7 cellular contexts compared by ENCODE assay signal in genomic region chr15:34970098-34970416, GRCh38. TPM values are rescaled to one million over a fixed set of nuclear protein-coding genes. Genes with fewer than 3 reads are reported as not detected.
A peak's percentile ranks its signal among the peaks of the same experiment; 100 is the strongest.
DNase-seq lines count a peak whose midpoint lies in the region; ATAC-seq and TF ChIP-seq lines count a peak whose summit lies in the region.
"Not testable (repeated sequence)": the region's sequence is repeated elsewhere in the genome, so short reads cannot be mapped to it uniquely, and the experiment has no call there.

No MANE protein-coding gene starts in this region.

- not testable (repeated sequence) for H3K27ac ChIP-seq in SJCRH30
- peak overlapping the region; percentile 87 to 90 (median 88) for H3K27ac ChIP-seq in esophagus squamous epithelium

- H3K27me3 Mint-ChIP-seq in memory B cell = not testable (repeated sequence)

- not testable (repeated sequence) for H3K9me3 ChIP-seq in SJCRH30 (replicated peaks); adipocyte (ENCODE audit: control insufficient read depth, low read length); esophagus squamous epithelium

- not testable (repeated sequence) for TF ChIP-seq POLR2A in esophagus squamous epithelium (IDR thresholded peaks at IDR 0.05)

- peaks cover 12% of the 10 kb centered on the region for H3K36me3 Mint-ChIP-seq in memory B cell

- peak overlapping the region; percentile 94 for H3K9ac ChIP-seq in adipocyte (ENCODE audit: low read length)

- WGBS in esophagus squamous epithelium, 2 donors = 32 to 33% methylated on average over 10 of the region's 10 CpGs

- peak overlapping the region; percentile 94 for H3K27ac Mint-ChIP-seq in memory B cell

- peak overlapping the region; percentile 99 for H3K4me3 Mint-ChIP-seq in memory B cell

- H3K27me3 ChIP-seq in SJCRH30; adipocyte (replicated peaks; ENCODE audit: control insufficient read depth, insufficient read depth, low read length); esophagus squamous epithelium: not testable (repeated sequence)

- ATAC-seq in GM18867 (IDR thresholded peaks at IDR 0.05; ENCODE audit: unreplicated experiment) (peak; percentile 13), HG03175 (IDR thresholded peaks at IDR 0.05; ENCODE audit: unreplicated experiment) (peak; percentile 8)
- not testable (repeated sequence) for ATAC-seq in memory B cell (ENCODE audit: low read depth)

- peaks cover 14% of the 10 kb centered on the region for H3K36me3 ChIP-seq in SJCRH30
- H3K36me3 ChIP-seq in adipocyte (ENCODE audit: control insufficient read depth, insufficient read depth, low read length, severe bottlenecking) = not testable (repeated sequence)
- H3K36me3 ChIP-seq in esophagus squamous epithelium = peaks cover 0 to 12% (median 0%) of the 10 kb centered on the region in 3 donors

- not testable (repeated sequence) for H3K9me3 Mint-ChIP-seq in memory B cell

- H3K4me1 ChIP-seq in SJCRH30 = not testable (repeated sequence)
- peaks cover 17% of the 10 kb centered on the region for H3K4me1 ChIP-seq in adipocyte (ENCODE audit: control insufficient read depth, insufficient read depth, low read length)
- H3K4me1 ChIP-seq in esophagus squamous epithelium = peaks cover 18 to 42% (median 22%) of the 10 kb centered on the region in 3 donors

- H3K4me3 ChIP-seq in SJCRH30 = peak overlapping the region; percentile 73
- peak overlapping the region; percentile 95 for H3K4me3 ChIP-seq in adipocyte (ENCODE audit: low read length)
- H3K4me3 ChIP-seq in esophagus squamous epithelium = peak overlapping the region; percentile 79 to 97 (median 94)
- H3K4me3 ChIP-seq in retinal pigment epithelial cell (ENCODE audit: low read length) = peak overlapping the region; percentile 100

- peaks cover 30% of the 10 kb centered on the region for H3K4me1 Mint-ChIP-seq in memory B cell

- intact Hi-C loops in esophagus squamous epithelium (cut with DNase I) = not testable (repeated sequence)

- DNase-seq in SJCRH30 = peak in 1 of 2 experiments; percentile 10
- not testable (repeated sequence) for DNase-seq in adipocyte (ENCODE audit: low read depth); esophagus squamous epithelium (lab: John Stamatoyannopoulos, UW); memory B cell (ENCODE audit: low spot score in 2 of 2); retinal pigment epithelial cell (ENCODE audit: low read depth)

- TF ChIP-seq CTCF in esophagus squamous epithelium (IDR thresholded peaks at IDR 0.05); retinal pigment epithelial cell (conservative IDR thresholded peaks at IDR 0.05; ENCODE audit: low read depth, low read length): not testable (repeated sequence)

RNA-seq across cellular contexts. Expression of gene AQR, which starts 0.5 kb away (rescaled TPM):
- total RNA-seq in SJCRH30 (2014; rRNA removed; shearing (Covaris generic)) = 48.8 and 52.7 TPM in 2 replicates
- total RNA-seq in esophagus squamous epithelium = 10 to 100 TPM; 14.7 to 29.4 (median 23.4) TPM

RNA-seq across cellular contexts. Expression of gene ZNF770, which starts 18.0 kb away (rescaled TPM):
- total RNA-seq in SJCRH30 (2014; rRNA removed; shearing (Covaris generic)) = 48.4 and 57.4 TPM in 2 replicates
- 10 to 100 TPM; 49.0 to 70.4 (median 55.9) TPM for total RNA-seq in esophagus squamous epithelium
